Comparison of ENCODE assay signal across 1 cellular context in genomic region chr15:99051308-99051707, GRCh38.
TF ChIP-seq lines count a peak whose summit lies in the region.

No MANE protein-coding gene starts in this region.

TF ChIP-seq in IMR-90, 13 proteins besides CTCF, POLR2A, EP300 and RAD21 (continued from another document):
- TF ChIP-seq RFX5 (IDR thresholded peaks at IDR 0.05; ENCODE audit: low read depth, low read length) (no peak), SMC3 (IDR thresholded peaks at IDR 0.05; ENCODE audit: low read depth, low read length) (no peak), USF2 (IDR thresholded peaks at IDR 0.05; ENCODE audit: low read depth, low read length) (no peak), FOS (IDR thresholded peaks at IDR 0.05; ENCODE audit: low read depth, low read length) (no peak), MAFK (IDR thresholded peaks at IDR 0.05; ENCODE audit: low read depth, low read length) (no peak), MAZ (IDR thresholded peaks at IDR 0.05; ENCODE audit: borderline replicate concordance, low read depth, low read length) (no peak)
